ENCODE assay signal across 12 cellular contexts in genomic region chr4:77152421-77152820, GRCh38. TPM values are rescaled to one million over a fixed set of nuclear protein-coding genes. Genes with fewer than 3 reads are reported as not detected.
DNase-seq lines count a peak whose midpoint lies in the region; ATAC-seq and TF ChIP-seq lines count a peak whose summit lies in the region.
"Had no signal": no experiment of that assay in that cellular context is flagged by ENCODE, and none has a peak within 500 bp of the region (broad histone marks: within the 10 kb centered on the region; RNA-seq: fewer than 3 reads in every experiment).

No MANE protein-coding gene starts in this region.

- H3K27ac ChIP-seq in GM23248: no peak overlapping the region
- H3K27ac ChIP-seq in OCI-LY1 (ENCODE audit: low read depth, low read length, poor library complexity, severe bottlenecking): peak overlapping the region; percentile 100
- peak overlapping the region; percentile 72 for H3K27ac ChIP-seq in parathyroid adenoma

- TF ChIP-seq CTCF in OCI-LY1 (IDR thresholded peaks at IDR 0.05; ENCODE audit: low read length): no peak
- TF ChIP-seq CTCF in fibroblast of mammary gland (conservative IDR thresholded peaks at IDR 0.05; ENCODE audit: control insufficient read depth, insufficient read depth, low read depth, low read length): no peak
- TF ChIP-seq CTCF in parathyroid adenoma (IDR thresholded peaks at IDR 0.05): no peak

- no peaks in the 10 kb centered on the region for H3K27me3 ChIP-seq in GM23248 (replicated peaks; ENCODE audit: insufficient read depth)
- H3K27me3 ChIP-seq in OCI-LY1 (ENCODE audit: insufficient read depth, low read length): no peaks in the 10 kb centered on the region
- H3K27me3 ChIP-seq in parathyroid adenoma (ENCODE audit: control insufficient read depth, insufficient read depth, low read length): no peaks in the 10 kb centered on the region

- no peak overlapping the region for H2AFZ ChIP-seq in GM23248
- H2AFZ ChIP-seq in OCI-LY1 (ENCODE audit: low read length): no peak overlapping the region
- peak overlapping the region; percentile 35 for H2AFZ ChIP-seq in parathyroid adenoma

- no peaks in the 10 kb centered on the region for H4K20me1 ChIP-seq in GM23248 (ENCODE audit: insufficient read depth)
- no peaks in the 10 kb centered on the region for H4K20me1 ChIP-seq in OCI-LY1 (ENCODE audit: insufficient read depth, low read length)

- WGBS in GM23248 (ENCODE audit: low coverage in 1 of 2, low lambda C conversion rate in 2 of 2, missing lambda C conversion rate in 2 of 2), 2 experiments: 53 to 54% methylated on average over 5 of the region's 5 CpGs

- H3K4me3 ChIP-seq in GM23248 (no peak overlapping the region), OCI-LY1 (ENCODE audit: low read depth, low read length, poor library complexity, severe bottlenecking) (peak overlapping the region; percentile 52), fibroblast of mammary gland (ENCODE audit: control insufficient read depth, low read depth, low read length) (no peak overlapping the region), parathyroid adenoma (ENCODE audit: low read depth, low read length) (peak overlapping the region; percentile 34)

- H3K4me1 ChIP-seq in GM23248 (ENCODE audit: insufficient read depth) (peaks cover 7% of the 10 kb centered on the region; the same call in 1 of the 2 replicates), OCI-LY1 (ENCODE audit: insufficient read depth, low read length, severe bottlenecking) (peaks cover 61% of the 10 kb centered on the region), parathyroid adenoma (peaks cover 16% of the 10 kb centered on the region)

- DNase-seq in GM23248 (peak; percentile 14), fibroblast of mammary gland (ENCODE audit: low read depth) (peak; percentile 8), COLO668 (lab: John Stamatoyannopoulos, UW; ENCODE audit: unreplicated experiment) (no peak)
- DNase-seq: activated CD4-positive, alpha-beta T cell treated with anti-CD3 and anti-CD28 coated beads, Interleukin-2, amount 50 U/mL, for 4 hours; CD4-positive, CD25-positive, alpha-beta regulatory T cell; NCI-H2171 treated with DMSO at 0.1 percent for 48 hours; stimulated activated naive CD8-positive, alpha-beta T cell treated with anti-CD3 and anti-CD28 coated beads, Interleukin-15, amount 100 ng/mL, for 72 hours had no signal

- no peaks in the 10 kb centered on the region for H3F3A ChIP-seq in GM23248 (ENCODE audit: insufficient read depth)
- peaks cover 10% of the 10 kb centered on the region for H3F3A ChIP-seq in OCI-LY1 (ENCODE audit: insufficient read depth, low read length)

- no peak overlapping the region for H3K4me2 ChIP-seq in GM23248 (ENCODE audit: unreplicated experiment)
- peak overlapping the region; percentile 79 for H3K4me2 ChIP-seq in OCI-LY1 (ENCODE audit: low read length)
- peak overlapping the region; percentile 66 for H3K4me2 ChIP-seq in parathyroid adenoma (ENCODE audit: low read length)

- H3K9ac ChIP-seq in GM23248: no peak overlapping the region
- H3K9ac ChIP-seq in OCI-LY1 (ENCODE audit: low read length): peak overlapping the region; percentile 75; the same call in 1 of the 2 replicates
- no peak overlapping the region for H3K9ac ChIP-seq in parathyroid adenoma

- ATAC-seq in HG02623 (IDR thresholded peaks at IDR 0.05; ENCODE audit: unreplicated experiment) (no peak), HG02852 (IDR thresholded peaks at IDR 0.05; ENCODE audit: unreplicated experiment) (no peak), GM21723 (IDR thresholded peaks at IDR 0.05; ENCODE audit: unreplicated experiment) (no peak)
- ATAC-seq: stimulated activated naive CD8-positive, alpha-beta T cell treated with anti-CD3 and anti-CD28 coated beads, Interleukin-15, amount 100 ng/mL, for 72 hours had no signal

- H3K9me3 ChIP-seq in GM23248 (ENCODE audit: low read depth) (no peaks in the 10 kb centered on the region), OCI-LY1 (ENCODE audit: low read length) (no peaks in the 10 kb centered on the region), parathyroid adenoma (ENCODE audit: control insufficient read depth, low read length) (no peaks in the 10 kb centered on the region)

- H3K36me3 ChIP-seq in GM23248 (ENCODE audit: low read depth) (no peaks in the 10 kb centered on the region), OCI-LY1 (ENCODE audit: insufficient read depth, low read length) (peaks cover 2% of the 10 kb centered on the region; the same call in 1 of the 2 replicates), parathyroid adenoma (ENCODE audit: control insufficient read depth, insufficient read depth, low read length) (no peaks in the 10 kb centered on the region)

- H3K9me2 ChIP-seq in GM23248 (ENCODE audit: insufficient read depth) (no peaks in the 10 kb centered on the region), OCI-LY1 (ENCODE audit: low read depth, low read length) (no peaks in the 10 kb centered on the region)

- H3K79me2 ChIP-seq in GM23248 (ENCODE audit: insufficient read depth) (peaks cover 3% of the 10 kb centered on the region; the same call in 1 of the 2 replicates), OCI-LY1 (ENCODE audit: insufficient read depth, low read length) (peaks cover 3% of the 10 kb centered on the region; the same call in 1 of the 2 replicates), parathyroid adenoma (no peaks in the 10 kb centered on the region)

- in situ Hi-C loops in GM23248 (cut with MboI): no loop called here

RNA-seq across cellular contexts. Expression of gene CCNG2, which starts 4.6 kb away (rescaled TPM):
- 34.0 and 40.0 TPM in 2 replicates for total RNA-seq in GM23248 (2014; rRNA removed; shearing (Covaris generic))
- 31.2 and 32.6 TPM in 2 replicates for polyA plus RNA-seq in GM23248 (2016; fragmentation: Nextera tagmentation; extraction: Ambion mirVana)

Comparison
In these comparisons a context has a peak if more than half of its experiments do, and no peak if none do; other contexts are left out.
1. H3K4me3 ChIP-seq: peak in OCI-LY1 (single experiment) and parathyroid adenoma (single experiment); none in GM23248 (single experiment) and fibroblast of mammary gland (single experiment).